42 cellular contexts compared by ENCODE assay signal in the genomic region with DNA sequence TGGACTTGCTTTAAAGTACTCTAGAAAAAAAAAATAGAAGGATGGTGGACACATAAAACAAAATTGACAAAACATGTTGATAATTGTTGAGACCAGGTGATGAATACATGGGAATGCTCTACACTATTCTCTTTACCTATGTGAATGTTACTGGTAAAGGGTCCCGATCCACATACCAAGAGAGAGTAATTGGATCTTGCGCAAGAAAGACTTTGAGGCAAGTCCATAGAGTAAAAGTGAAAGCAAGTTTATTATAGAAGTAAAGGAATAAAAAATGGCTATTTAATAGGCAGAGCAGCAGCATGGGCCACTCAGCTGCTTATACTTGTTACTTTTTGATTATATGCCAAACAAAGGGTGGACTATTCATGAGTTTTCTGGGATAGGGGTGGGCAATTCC. TPM values are rescaled to one million over a fixed set of nuclear protein-coding genes. Genes with fewer than 3 reads are reported as not detected.
"Had no signal": no experiment of that assay in that cellular context is flagged by ENCODE, and none has a peak within 500 bp of the region (broad histone marks: within the 10 kb centered on the region; RNA-seq: fewer than 3 reads in every experiment).

No MANE protein-coding gene starts in this region.

- ATAC-seq: activated naive CD4-positive, alpha-beta T cell treated with anti-CD3 and anti-CD28 coated beads, Interleukin-2, amount 50 U/mL, for 72 hours; activated naive CD8-positive, alpha-beta T cell treated with anti-CD3 and anti-CD28 coated beads, Interleukin-2, amount 50 U/mL, for 24 hours; activated T-cell treated with anti-CD3 and anti-CD28 coated beads, Interleukin-2, amount 50 U/mL, for 4 hours; activated T-cell treated with anti-CD3 and anti-CD28 coated beads, Interleukin-2, amount 50 U/mL, for 72 hours; activated T-helper 17 cell treated with anti-CD3 and anti-CD28 coated beads, Interleukin-2, amount 50 U/mL, for 72 hours; body of pancreas had no signal

- FAIRE-seq: bronchial epithelial cell had no signal

- H3K36me3 Mint-ChIP-seq: activated naive CD4-positive, alpha-beta T cell treated with anti-CD3 and anti-CD28 coated beads, Interleukin-2, amount 10 ng/mL, durations not matched to agents 7 days and 5 days; activated naive CD4-positive, alpha-beta T cell treated with anti-CD3 and anti-CD28 coated beads, Interleukin-2, amount 50 U/mL, for 24 hours; activated naive CD4-positive, alpha-beta T cell treated with anti-CD3 and anti-CD28 coated beads, Interleukin-2, amount 50 U/mL, for 72 hours; activated naive CD8-positive, alpha-beta T cell; activated naive CD8-positive, alpha-beta T cell treated with anti-CD3 and anti-CD28 coated beads for 36 hours; activated naive CD8-positive, alpha-beta T cell treated with anti-CD3 and anti-CD28 coated beads, Interleukin-2, amount 10 ng/mL, durations not matched to agents 7 days and 5 days; brain had no signal

- H3K9me3 Mint-ChIP-seq: activated naive CD4-positive, alpha-beta T cell treated with anti-CD3 and anti-CD28 coated beads, Interleukin-2, amount 10 ng/mL, durations not matched to agents 7 days and 5 days; activated naive CD4-positive, alpha-beta T cell treated with anti-CD3 and anti-CD28 coated beads, Interleukin-2, amount 50 U/mL, for 24 hours; activated naive CD4-positive, alpha-beta T cell treated with anti-CD3 and anti-CD28 coated beads, Interleukin-2, amount 50 U/mL, for 72 hours; activated naive CD8-positive, alpha-beta T cell treated with anti-CD3 and anti-CD28 coated beads for 36 hours; activated naive CD8-positive, alpha-beta T cell treated with anti-CD3 and anti-CD28 coated beads, Interleukin-2, amount 10 ng/mL, durations not matched to agents 7 days and 5 days; activated naive CD8-positive, alpha-beta T cell treated with anti-CD3 and anti-CD28 coated beads, Interleukin-2, amount 50 U/mL, for 24 hours; activated T-cell treated with anti-CD3 and anti-CD28 coated beads, Interleukin-2, amount 50 U/mL, for 24 hours; activated T-cell treated with anti-CD3 and anti-CD28 coated beads, Interleukin-2, amount 50 U/mL, for 4 hours; activated T-cell treated with anti-CD3 and anti-CD28 coated beads, Interleukin-2, amount 50 U/mL, for 72 hours; activated T-helper 1 cell treated with anti-CD3 and anti-CD28 coated beads, Interleukin-12 subunit alpha, Interleukin-12 subunit beta, Interleukin-2, Interleukin-4 antibody, amounts not matched to agents 30 ng/mL and 10 ng/mL and 1 ng/mL, durations not matched to agents 14 hours and 24 hours and 36 hours; activated T-helper 17 cell treated with anti-CD3 and anti-CD28 coated beads, Interleukin-2, amount 50 U/mL, for 72 hours; activated T-helper 2 cell treated with anti-CD3 and anti-CD28 coated beads, Interferon-gamma antibody, Interleukin-2, Interleukin-4, amounts not matched to agents 10 μg/mL and 5 μg/mL and 100 μg/mL, durations not matched to agents 14 hours and 24 hours and 36 hours; central memory CD8-positive, alpha-beta T cell had no signal

- DNase-seq: activated effector memory CD4-positive, alpha-beta T cell treated with anti-CD3 and anti-CD28 coated beads, Interleukin-2, amount 50 U/mL, for 16 hours; activated effector memory CD4-positive, alpha-beta T cell treated with Interleukin-2 at 50 U/mL for 16 hours; activated gamma-delta T cell; activated gamma-delta T cell treated with Interleukin-2 at 50 U/mL for 16 hours; activated naive CD4-positive, alpha-beta T cell; activated naive CD4-positive, alpha-beta T cell treated with anti-CD3 and anti-CD28 coated beads, Interleukin-2, amount 10 ng/mL, durations not matched to agents 7 days and 5 days; activated naive CD4-positive, alpha-beta T cell treated with anti-CD3 and anti-CD28 coated beads, Interleukin-2, amount 50 U/mL, for 16 hours; activated naive CD4-positive, alpha-beta T cell treated with Interleukin-2 at 50 U/mL for 16 hours; activated naive CD8-positive, alpha-beta T cell treated with anti-CD3 and anti-CD28 coated beads for 36 hours; activated naive CD8-positive, alpha-beta T cell treated with anti-CD3 and anti-CD28 coated beads, Interleukin-2, amount 10 ng/mL, durations not matched to agents 7 days and 5 days; activated naive CD8-positive, alpha-beta T cell treated with anti-CD3 and anti-CD28 coated beads, Interleukin-2, amount 50 U/mL, for 24 hours; activated T-cell treated with anti-CD3 and anti-CD28 coated beads, Interleukin-2, amount 50 U/mL, for 1 hour; activated T-cell treated with anti-CD3 and anti-CD28 coated beads, Interleukin-2, amount 50 U/mL, for 24 hours; activated T-cell treated with anti-CD3 and anti-CD28 coated beads, Interleukin-2, amount 50 U/mL, for 4 hours; activated T-cell treated with anti-CD3 and anti-CD28 coated beads, Interleukin-2, amount 50 U/mL, for 48 hours; activated T-cell treated with anti-CD3 and anti-CD28 coated beads, Interleukin-2, amount 50 U/mL, for 72 hours; adrenal gland; amniotic stem cell; amygdala; anterior cingulate cortex; aorta; body of pancreas; brain microvascular endothelial cell; caudate nucleus; central memory CD4-positive, alpha-beta T cell; cerebellar nuclear complex had no signal

- H3K27ac Mint-ChIP-seq: activated naive CD4-positive, alpha-beta T cell treated with anti-CD3 and anti-CD28 coated beads, Interleukin-2, amount 10 ng/mL, durations not matched to agents 7 days and 5 days; activated naive CD4-positive, alpha-beta T cell treated with anti-CD3 and anti-CD28 coated beads, Interleukin-2, amount 50 U/mL, for 24 hours; activated naive CD4-positive, alpha-beta T cell treated with anti-CD3 and anti-CD28 coated beads, Interleukin-2, amount 50 U/mL, for 72 hours; activated naive CD8-positive, alpha-beta T cell; activated naive CD8-positive, alpha-beta T cell treated with anti-CD3 and anti-CD28 coated beads for 36 hours; activated naive CD8-positive, alpha-beta T cell treated with anti-CD3 and anti-CD28 coated beads, Interleukin-2, amount 10 ng/mL, durations not matched to agents 7 days and 5 days; activated naive CD8-positive, alpha-beta T cell treated with anti-CD3 and anti-CD28 coated beads, Interleukin-2, amount 50 U/mL, for 24 hours; activated T-cell treated with anti-CD3 and anti-CD28 coated beads, Interleukin-2, amount 50 U/mL, for 24 hours; activated T-cell treated with anti-CD3 and anti-CD28 coated beads, Interleukin-2, amount 50 U/mL, for 72 hours; activated T-helper 1 cell treated with anti-CD3 and anti-CD28 coated beads, Interleukin-12 subunit alpha, Interleukin-12 subunit beta, Interleukin-2, Interleukin-4 antibody, amounts not matched to agents 30 ng/mL and 10 ng/mL and 1 ng/mL, durations not matched to agents 14 hours and 24 hours and 36 hours; activated T-helper 17 cell treated with anti-CD3 and anti-CD28 coated beads, Interleukin-2, amount 50 U/mL, for 72 hours; activated T-helper 2 cell treated with anti-CD3 and anti-CD28 coated beads, Interferon-gamma antibody, Interleukin-2, Interleukin-4, amounts not matched to agents 10 μg/mL and 5 μg/mL and 100 μg/mL, durations not matched to agents 14 hours and 24 hours and 36 hours; brain had no signal

- H3K4me3 ChIP-seq: adrenal gland, ascending aorta, body of pancreas, breast epithelium, cardiac muscle cell had no signal

- H3K27ac ChIP-seq: adrenal gland, ascending aorta, body of pancreas, brain microvascular endothelial cell, breast epithelium, cardiac muscle cell had no signal

- H3K9me3 ChIP-seq: adrenal gland, body of pancreas had no signal

- H3K4me3 Mint-ChIP-seq: activated naive CD4-positive, alpha-beta T cell treated with anti-CD3 and anti-CD28 coated beads, Interleukin-2, amount 10 ng/mL, durations not matched to agents 7 days and 5 days; activated naive CD4-positive, alpha-beta T cell treated with anti-CD3 and anti-CD28 coated beads, Interleukin-2, amount 50 U/mL, for 24 hours; activated naive CD8-positive, alpha-beta T cell; activated naive CD8-positive, alpha-beta T cell treated with anti-CD3 and anti-CD28 coated beads for 36 hours; activated naive CD8-positive, alpha-beta T cell treated with anti-CD3 and anti-CD28 coated beads, Interleukin-2, amount 10 ng/mL, durations not matched to agents 7 days and 5 days; activated naive CD8-positive, alpha-beta T cell treated with anti-CD3 and anti-CD28 coated beads, Interleukin-2, amount 50 U/mL, for 24 hours; activated T-cell treated with anti-CD3 and anti-CD28 coated beads, Interleukin-2, amount 50 U/mL, for 24 hours; activated T-cell treated with anti-CD3 and anti-CD28 coated beads, Interleukin-2, amount 50 U/mL, for 4 hours; activated T-cell treated with anti-CD3 and anti-CD28 coated beads, Interleukin-2, amount 50 U/mL, for 72 hours; activated T-helper 1 cell treated with anti-CD3 and anti-CD28 coated beads, Interleukin-12 subunit alpha, Interleukin-12 subunit beta, Interleukin-2, Interleukin-4 antibody, amounts not matched to agents 30 ng/mL and 10 ng/mL and 1 ng/mL, durations not matched to agents 14 hours and 24 hours and 36 hours; activated T-helper 17 cell treated with anti-CD3 and anti-CD28 coated beads, Interleukin-2, amount 50 U/mL, for 72 hours; brain; central memory CD8-positive, alpha-beta T cell had no signal

- H3K4me1 Mint-ChIP-seq: activated naive CD4-positive, alpha-beta T cell treated with anti-CD3 and anti-CD28 coated beads, Interleukin-2, amount 10 ng/mL, durations not matched to agents 7 days and 5 days; activated naive CD4-positive, alpha-beta T cell treated with anti-CD3 and anti-CD28 coated beads, Interleukin-2, amount 50 U/mL, for 24 hours; activated naive CD8-positive, alpha-beta T cell treated with anti-CD3 and anti-CD28 coated beads for 36 hours; activated naive CD8-positive, alpha-beta T cell treated with anti-CD3 and anti-CD28 coated beads, Interleukin-2, amount 10 ng/mL, durations not matched to agents 7 days and 5 days; activated naive CD8-positive, alpha-beta T cell treated with anti-CD3 and anti-CD28 coated beads, Interleukin-2, amount 50 U/mL, for 24 hours; activated T-helper 17 cell treated with anti-CD3 and anti-CD28 coated beads, Interleukin-2, amount 50 U/mL, for 72 hours; brain; central memory CD8-positive, alpha-beta T cell had no signal

- H3K27me3 Mint-ChIP-seq: activated naive CD4-positive, alpha-beta T cell treated with anti-CD3 and anti-CD28 coated beads, Interleukin-2, amount 10 ng/mL, durations not matched to agents 7 days and 5 days; activated naive CD4-positive, alpha-beta T cell treated with anti-CD3 and anti-CD28 coated beads, Interleukin-2, amount 50 U/mL, for 24 hours; activated naive CD8-positive, alpha-beta T cell; activated naive CD8-positive, alpha-beta T cell treated with anti-CD3 and anti-CD28 coated beads for 36 hours; activated naive CD8-positive, alpha-beta T cell treated with anti-CD3 and anti-CD28 coated beads, Interleukin-2, amount 10 ng/mL, durations not matched to agents 7 days and 5 days; activated naive CD8-positive, alpha-beta T cell treated with anti-CD3 and anti-CD28 coated beads, Interleukin-2, amount 50 U/mL, for 24 hours; activated T-helper 17 cell treated with anti-CD3 and anti-CD28 coated beads, Interleukin-2, amount 50 U/mL, for 72 hours; brain; central memory CD8-positive, alpha-beta T cell had no signal

- H3K4me1 ChIP-seq: adrenal gland, ascending aorta, body of pancreas, breast epithelium had no signal

- H3K36me3 ChIP-seq: adrenal gland, ascending aorta, brain microvascular endothelial cell, breast epithelium, cardiac muscle cell had no signal

- H3K27me3 ChIP-seq: adrenal gland, ascending aorta, body of pancreas, brain microvascular endothelial cell, cardiac muscle cell had no signal

RNA-seq across cellular contexts. Expression of a gene that starts 34.0 kb away (rescaled TPM):
- total RNA-seq: activated naive CD4-positive, alpha-beta T cell treated with anti-CD3 and anti-CD28 coated beads, Interleukin-2, amount 50 U/mL, for 72 hours; activated naive CD8-positive, alpha-beta T cell treated with anti-CD3 and anti-CD28 coated beads for 36 hours; activated naive CD8-positive, alpha-beta T cell treated with anti-CD3 and anti-CD28 coated beads, Interleukin-2, amount 10 ng/mL, durations not matched to agents 7 days and 5 days; activated T-cell treated with anti-CD3 and anti-CD28 coated beads, Interleukin-2, amount 50 U/mL, for 4 hours; activated T-cell treated with anti-CD3 and anti-CD28 coated beads, Interleukin-2, amount 50 U/mL, for 72 hours; activated T-helper 1 cell treated with anti-CD3 and anti-CD28 coated beads, Interleukin-12 subunit alpha, Interleukin-12 subunit beta, Interleukin-2, Interleukin-4 antibody, amounts not matched to agents 30 ng/mL and 10 ng/mL and 1 ng/mL, durations not matched to agents 14 hours and 24 hours and 36 hours; activated T-helper 17 cell treated with anti-CD3 and anti-CD28 coated beads, Interleukin-2, amount 50 U/mL, for 72 hours; activated T-helper 2 cell treated with anti-CD3 and anti-CD28 coated beads, Interferon-gamma antibody, Interleukin-2, Interleukin-4, amounts not matched to agents 10 μg/mL and 5 μg/mL and 100 μg/mL, durations not matched to agents 14 hours and 24 hours and 36 hours; adrenal gland; aorta; ascending aorta; astrocyte; body of pancreas; breast epithelium; bronchial epithelial cell; cerebellum; chondrocyte had no signal
- polyA plus RNA-seq: adipose tissue, adrenal gland, aorta, cardiac muscle cell had no signal
